In genomic region chr14:61695695-61696527, GRCh38 we compare ENCODE assay signal across 8 cellular contexts. TPM values are rescaled to one million over a fixed set of nuclear protein-coding genes. Genes with fewer than 3 reads are reported as not detected.
DNase-seq lines count a peak whose midpoint lies in the region; ATAC-seq and TF ChIP-seq lines count a peak whose summit lies in the region.

No MANE protein-coding gene starts in this region.

- ATAC-seq in GM18873 (IDR thresholded peaks at IDR 0.05; ENCODE audit: low FRiP score, unreplicated experiment): peak; percentile 4
- ATAC-seq in HG03378 (IDR thresholded peaks at IDR 0.05; ENCODE audit: unreplicated experiment): peak; percentile 15
- ATAC-seq in mucosa of descending colon: peak; percentile 37

- DNase-seq in A673 (ENCODE audit: low spot score) (peak; percentile 70), NOMO-1 (lab: John Stamatoyannopoulos, UW; ENCODE audit: unreplicated experiment in 2 of 2) (peak; percentile 19 to 33), epithelial cell of esophagus (ENCODE audit: low read depth) (peak; percentile 43), mucosa of descending colon (peak; percentile 69 to 79 (median 75))
- DNase-seq in activated CD8-positive, alpha-beta memory T cell treated with anti-CD3 and anti-CD28 coated beads, Interleukin-2, amount 50 U/mL, for 4 hours: peak; percentile 44
- peak; percentile 4 to 16 for DNase-seq in stimulated activated CD8-positive, alpha-beta memory T cell treated with anti-CD3 and anti-CD28 coated beads, Interleukin-7, amount 100 ng/mL, for 1 hour (ENCODE audit: low read depth in 2 of 2)

- CTCF ChIA-PET in A673 (lab: Charles Lee): no interaction called here

- H3K4me3 ChIP-seq in A673 (ENCODE audit: low read depth, low read length, poor library complexity, severe bottlenecking): peak overlapping the region; percentile 93
- peak overlapping the region; percentile 88 for H3K4me3 ChIP-seq in epithelial cell of esophagus (ENCODE audit: low read length)
- H3K4me3 ChIP-seq in mucosa of descending colon: peak overlapping the region; percentile 94

- H3K4me1 ChIP-seq in A673 (ENCODE audit: insufficient read depth, low read length, poor library complexity, severe bottlenecking) (peaks cover 23% of the 10 kb centered on the region), mucosa of descending colon (ENCODE audit: low read depth) (peaks cover 14% of the 10 kb centered on the region)

- TF ChIP-seq CTCF in A673 (conservative IDR thresholded peaks at IDR 0.05; ENCODE audit: low read depth, low read length): no peak
- no peak for TF ChIP-seq CTCF in epithelial cell of esophagus (IDR thresholded peaks at IDR 0.05; ENCODE audit: insufficient read depth, low read depth, low read length, missing control alignments)
- TF ChIP-seq CTCF in mucosa of descending colon (IDR thresholded peaks at IDR 0.05): no peak

- H3K27ac ChIP-seq in A673 (ENCODE audit: low read depth, low read length, poor library complexity, severe bottlenecking): peak overlapping the region; percentile 93

- no peaks in the 10 kb centered on the region for H3K36me3 ChIP-seq in A673 (ENCODE audit: insufficient read depth, low read length, poor library complexity, severe bottlenecking)
- peaks cover 3% of the 10 kb centered on the region for H3K36me3 ChIP-seq in mucosa of descending colon (ENCODE audit: low read depth)

- no peaks in the 10 kb centered on the region for H3K27me3 ChIP-seq in A673 (replicated peaks; ENCODE audit: insufficient read depth, low read depth, low read length, poor library complexity)

- no peaks in the 10 kb centered on the region for H3K9me3 ChIP-seq in A673 (ENCODE audit: low read depth, low read length, poor library complexity, severe bottlenecking)
- no peaks in the 10 kb centered on the region for H3K9me3 ChIP-seq in mucosa of descending colon

- intact Hi-C loops in A673 (cut with micrococcal nuclease; ENCODE audit: unreplicated experiment): no loop called here
- intact Hi-C loops in mucosa of descending colon (cut with DNase I, micrococcal nuclease): no loop called here

- POLR2A ChIA-PET in A673 (lab: Charles Lee; ENCODE audit: low non-redundant PET): no interaction called here

- BruUV-seq in A673 (replicated peaks; lab: Mats Ljungman, UMichigan): no TSS peak

RNA-seq across cellular contexts. Expression of gene HIF1A, which starts 0.6 kb away (rescaled TPM):
- 135 and 136 TPM in 2 replicates for total RNA-seq in A673 (2021)
- 100 to 1,000 TPM in 1 of 3 donors, 10 to 100 TPM in 2; 66.9 to 112 (median 71.6) TPM for total RNA-seq in mucosa of descending colon

Comparison
In these comparisons a context has a peak if more than half of its experiments do, and no peak if none do; other contexts are left out.
1. Peak in every context shown above with its lines: DNase-seq, ATAC-seq, H3K4me3 ChIP-seq and H3K27ac ChIP-seq.
2. DNase-seq: peak in every context shown above with its lines; median percentile 75 in mucosa of descending colon; 70 in A673; 44 in activated CD8-positive, alpha-beta memory T cell treated with anti-CD3 and anti-CD28 coated beads, Interleukin-2, amount 50 U/mL, for 4 hours; 43 in epithelial cell of esophagus; 26 in NOMO-1; 10 in stimulated activated CD8-positive, alpha-beta memory T cell treated with anti-CD3 and anti-CD28 coated beads, Interleukin-7, amount 100 ng/mL, for 1 hour.